11 cellular contexts compared by ENCODE assay signal in genomic region chr5:45796959-45797553, GRCh38.
DNase-seq lines count a peak whose midpoint lies in the region; ATAC-seq and TF ChIP-seq lines count a peak whose summit lies in the region.
"Had no signal": no experiment of that assay in that cellular context is flagged by ENCODE, and none has a peak within 500 bp of the region (broad histone marks: within the 10 kb centered on the region; RNA-seq: fewer than 3 reads in every experiment).

No MANE protein-coding gene starts in this region.

- H3K79me2 ChIP-seq in DND-41 (ENCODE audit: insufficient read depth, low read length) (no peaks in the 10 kb centered on the region), H9 (ENCODE audit: insufficient read depth, low read length) (no peaks in the 10 kb centered on the region)

- no peak overlapping the region for H4K8ac ChIP-seq in H9 (replicated peaks; ENCODE audit: insufficient read length, low read depth, low read length)

- peak; percentile 62 for TF ChIP-seq CTCF in DND-41 (IDR thresholded peaks at IDR 0.05; ENCODE audit: borderline replicate concordance, extremely low read depth, low read length, poor library complexity, severe bottlenecking)
- peak; percentile 73 for TF ChIP-seq CTCF in H9 (conservative IDR thresholded peaks at IDR 0.05)
- TF ChIP-seq CTCF in RWPE2 (IDR thresholded peaks at IDR 0.05; ENCODE audit: poor library complexity, severe bottlenecking), result peak; percentile 38

- H2BK12ac ChIP-seq in H9 (ENCODE audit: insufficient read length, low read depth, low read length), result no peak overlapping the region

- H3K27ac ChIP-seq in DND-41 (ENCODE audit: low read length), result no peak overlapping the region
- no peak overlapping the region for H3K27ac ChIP-seq in H9 (ENCODE audit: insufficient read length, low read depth, low read length)
- H3K27ac ChIP-seq in RWPE2 (ENCODE audit: poor library complexity, severe bottlenecking), result no peak overlapping the region
- H3K27ac ChIP-seq: stomach had no signal

- no peak overlapping the region for H3K4me3 Mint-ChIP-seq in H9
- no peak overlapping the region for H3K4me3 Mint-ChIP-seq in activated T-cell treated with anti-CD3 and anti-CD28 coated beads, Interleukin-2, amount 50 U/mL, for 4 hours
- H3K4me3 Mint-ChIP-seq: activated B cell treated with CpG ODN at 0.5 μM for 24 hours had no signal

- WGBS in H9 (ENCODE audit: extremely low coverage, insufficient read length, low lambda C conversion rate), result no CpG with 5 or more reads among the region's 1 CpG

- H3K4me1 ChIP-seq in DND-41 (ENCODE audit: insufficient read depth, low read length), result no peaks in the 10 kb centered on the region
- no peaks in the 10 kb centered on the region for H3K4me1 ChIP-seq in H9 (ENCODE audit: insufficient read depth, low read length)
- no peaks in the 10 kb centered on the region for H3K4me1 ChIP-seq in RWPE2 (ENCODE audit: insufficient read depth, poor library complexity, severe bottlenecking)
- H3K4me1 ChIP-seq: stomach had no signal

- ATAC-seq in DND-41 (ENCODE audit: insufficient read depth, low read depth), result no peak
- ATAC-seq in RWPE2 (ENCODE audit: low read depth), result no peak
- no peak for ATAC-seq in activated T-cell treated with anti-CD3 and anti-CD28 coated beads, Interleukin-2, amount 50 U/mL, for 4 hours
- ATAC-seq in GM19023 (IDR thresholded peaks at IDR 0.05; ENCODE audit: unreplicated experiment), result no peak

- no peak overlapping the region for H3K27ac Mint-ChIP-seq in H9
- H3K27ac Mint-ChIP-seq: activated B cell treated with CpG ODN at 0.5 μM for 24 hours had no signal

- H3K27me3 ChIP-seq in DND-41 (ENCODE audit: insufficient read depth, low read length, poor library complexity) (no peaks in the 10 kb centered on the region), H9 (ENCODE audit: insufficient read depth, low read length) (no peaks in the 10 kb centered on the region; the same call in 1 of the 2 replicates), RWPE2 (ENCODE audit: insufficient read depth, poor library complexity, severe bottlenecking) (no peaks in the 10 kb centered on the region)
- H3K27me3 ChIP-seq: stomach had no signal

- H4K91ac ChIP-seq in H9 (ENCODE audit: insufficient read length, low read depth, low read length), result no peak overlapping the region

- H3K36me3 ChIP-seq in DND-41 (ENCODE audit: insufficient read depth, low read length) (no peaks in the 10 kb centered on the region), RWPE2 (ENCODE audit: low read depth) (no peaks in the 10 kb centered on the region)
- H3K36me3 ChIP-seq: stomach had no signal

- peaks cover 2 to 6% (median 2%) of the 10 kb centered on the region in 3 experiments; a peak in 5 of 7 replicates for H3K36me3 Mint-ChIP-seq in H9 (ENCODE audit: insufficient read depth in 1 of 3, low read depth in 3 of 3)
- no peaks in the 10 kb centered on the region for H3K36me3 Mint-ChIP-seq in activated T-cell treated with anti-CD3 and anti-CD28 coated beads, Interleukin-2, amount 50 U/mL, for 4 hours (ENCODE audit: insufficient read depth)

- H3T11ph ChIP-seq in H9 (ENCODE audit: low read length), result no peak overlapping the region

- H2AK5ac ChIP-seq in H9 (ENCODE audit: insufficient read length, low read length), result no peak overlapping the region

- no peaks in the 10 kb centered on the region for H3K4me1 Mint-ChIP-seq in H9
- H3K4me1 Mint-ChIP-seq in activated T-cell treated with anti-CD3 and anti-CD28 coated beads, Interleukin-2, amount 50 U/mL, for 4 hours (ENCODE audit: low read depth), result no peaks in the 10 kb centered on the region
- H3K4me1 Mint-ChIP-seq: activated B cell treated with CpG ODN at 0.5 μM for 24 hours had no signal

- no peak overlapping the region for H3K18ac ChIP-seq in H9 (ENCODE audit: insufficient read length, low read depth, low read length)

- H3K79me1 ChIP-seq in H9 (ENCODE audit: insufficient read depth, low read depth, low read length, poor library complexity, severe bottlenecking), result no peaks in the 10 kb centered on the region

- no peak overlapping the region for H3K9ac ChIP-seq in DND-41 (ENCODE audit: low read depth, low read length)
- H3K9ac ChIP-seq in H9 (ENCODE audit: extremely low read depth, insufficient read length, low read length), result no peak overlapping the region

- H3K27me3 Mint-ChIP-seq in H9 (ENCODE audit: low read depth), result no peaks in the 10 kb centered on the region
- H3K27me3 Mint-ChIP-seq in activated T-cell treated with anti-CD3 and anti-CD28 coated beads, Interleukin-2, amount 50 U/mL, for 4 hours (ENCODE audit: low read depth), result no peaks in the 10 kb centered on the region
- H3K27me3 Mint-ChIP-seq: activated B cell treated with CpG ODN at 0.5 μM for 24 hours had no signal

- no peak overlapping the region for H3K4ac ChIP-seq in H9 (ENCODE audit: low read depth, low read length)

- no peak overlapping the region for H3K23ac ChIP-seq in H9 (ENCODE audit: insufficient read length, low read depth, low read length)

- no peak overlapping the region for H2BK20ac ChIP-seq in H9 (ENCODE audit: low read depth, low read length, poor library complexity, severe bottlenecking)

- H4K5ac ChIP-seq in H9 (ENCODE audit: insufficient read length, low read depth, low read length), result no peak overlapping the region

- no peak overlapping the region for H3K4me3 ChIP-seq in DND-41 (ENCODE audit: low read depth in 1 of 2, low read length in 2 of 2)
- H3K4me3 ChIP-seq in RWPE2 (ENCODE audit: severe bottlenecking), result no peak overlapping the region
- H3K4me3 ChIP-seq: stomach had no signal

- no peak overlapping the region for H3K56ac ChIP-seq in H9 (ENCODE audit: insufficient read length, low read depth, low read length)

- H3K9me3 Mint-ChIP-seq in H9, result peaks cover 30 to 41% of the 10 kb centered on the region in 2 experiments
- peaks cover 26% of the 10 kb centered on the region for H3K9me3 Mint-ChIP-seq in activated T-cell treated with anti-CD3 and anti-CD28 coated beads, Interleukin-2, amount 50 U/mL, for 4 hours

- no peak overlapping the region for H2BK15ac ChIP-seq in H9 (ENCODE audit: low read depth, low read length)

- H4K20me1 ChIP-seq in DND-41 (ENCODE audit: insufficient read depth, low read length) (no peaks in the 10 kb centered on the region), H9 (ENCODE audit: control insufficient read depth, insufficient read depth, insufficient read length) (no peaks in the 10 kb centered on the region)

- no peak for DNase-seq in DND-41
- DNase-seq in H9, result no peak
- no peak for DNase-seq in RWPE2 (ENCODE audit: low spot score)
- DNase-seq in iPS DF 4.7 (ENCODE audit: extremely low read depth, low spot score), result peak; percentile 36
- DNase-seq in activated T-cell treated with anti-CD3 and anti-CD28 coated beads, Interleukin-2, amount 50 U/mL, for 4 hours, result no peak
- no peak for DNase-seq in NCI-H2029 (lab: John Stamatoyannopoulos, UW)
- DNase-seq: activated B cell treated with CpG ODN at 0.5 μM for 24 hours, activated gamma-delta T cell treated with Interleukin-2 at 50 U/mL for 16 hours, NCI-H1048, stomach had no signal

- H3K23me2 ChIP-seq in H9 (ENCODE audit: insufficient read length, low read depth, low read length, poor library complexity, severe bottlenecking), result no peaks in the 10 kb centered on the region

- H3K9me3 ChIP-seq in DND-41 (ENCODE audit: insufficient read depth, low read length, severe bottlenecking), result peaks cover 22% of the 10 kb centered on the region
- no peaks in the 10 kb centered on the region for H3K9me3 ChIP-seq in H9 (ENCODE audit: control insufficient read depth, low read depth, low read length)
- peaks cover 5% of the 10 kb centered on the region for H3K9me3 ChIP-seq in RWPE2 (ENCODE audit: severe bottlenecking)

- H2BK5ac ChIP-seq in H9 (ENCODE audit: insufficient read length, low read length), result no peak overlapping the region

- no peak overlapping the region for H2BK120ac ChIP-seq in H9 (ENCODE audit: low read depth, low read length, poor library complexity, severe bottlenecking)

- no peak overlapping the region for H3K14ac ChIP-seq in H9 (ENCODE audit: insufficient read depth, low read length)

- H2AFZ ChIP-seq in DND-41 (ENCODE audit: low read depth, low read length) (no peak overlapping the region), H9 (ENCODE audit: low read length) (no peak overlapping the region)

- H3K4me2 ChIP-seq in DND-41 (ENCODE audit: insufficient read depth, low read length) (no peak overlapping the region), H9 (ENCODE audit: insufficient read depth, insufficient read length, low read length) (no peak overlapping the region)
